ENCODE assay signal across 9 cellular contexts in the genomic region with DNA sequence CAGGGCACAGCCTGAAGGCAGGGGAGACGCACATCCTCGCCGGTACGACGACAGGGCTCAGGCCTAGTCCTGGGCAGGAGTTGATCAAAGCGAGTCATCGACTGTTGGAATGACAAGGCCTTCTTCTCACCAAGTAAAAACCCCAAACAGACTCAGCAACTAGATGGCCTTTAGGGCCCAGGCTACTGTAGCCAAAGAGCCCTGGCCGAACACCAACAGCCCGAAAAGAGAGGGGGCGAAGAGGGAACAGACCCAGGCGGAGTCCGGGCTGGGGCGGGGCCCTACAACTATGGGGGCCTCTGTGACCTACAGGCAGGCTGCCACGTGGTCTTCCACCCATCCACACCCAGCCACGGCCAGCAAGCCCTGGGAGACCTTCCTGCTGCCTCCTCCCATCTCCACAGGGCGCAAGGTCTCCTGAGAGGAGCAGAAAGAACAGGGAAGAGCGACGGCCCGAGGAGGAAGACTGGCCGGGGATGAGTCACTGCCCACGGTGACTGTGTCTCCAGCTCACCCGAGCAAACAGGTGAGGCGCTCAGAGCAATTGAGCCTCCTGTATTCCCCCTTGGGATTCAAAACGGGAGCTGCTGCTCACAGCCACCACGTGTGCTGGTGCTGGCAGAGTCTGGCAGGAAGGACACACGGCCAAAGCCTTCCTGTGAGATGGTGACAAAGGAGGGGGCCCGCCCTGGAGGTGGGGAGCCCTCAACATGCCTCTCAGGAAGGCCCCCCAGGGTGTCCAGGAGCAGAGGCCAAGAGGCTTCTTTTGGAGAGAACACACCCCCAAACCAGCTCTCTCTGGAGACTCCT. TPM values are rescaled to one million over a fixed set of nuclear protein-coding genes. Genes with fewer than 3 reads are reported as not detected.
DNase-seq lines count a peak whose midpoint lies in the region; ATAC-seq and TF ChIP-seq lines count a peak whose summit lies in the region.
"Had no signal": no experiment of that assay in that cellular context is flagged by ENCODE, and none has a peak within 500 bp of the region (broad histone marks: within the 10 kb centered on the region; RNA-seq: fewer than 3 reads in every experiment).

No MANE protein-coding gene starts in this region.

- peaks cover 43 to 52% (median 49%) of the 10 kb centered on the region in 3 donors for H3K4me1 ChIP-seq in skeletal muscle tissue (ENCODE audit: control insufficient read depth in 3 of 3, insufficient read depth in 3 of 3, low read length in 3 of 3)
- H3K4me1 ChIP-seq in MM.1S (ENCODE audit: low read length) = no peaks in the 10 kb centered on the region

- peaks cover 56% of the 10 kb centered on the region for H3K36me3 Mint-ChIP-seq in T-cell

- peak; percentile 37 for DNase-seq in GM20000 (ENCODE audit: low spot score)
- no peak for DNase-seq in T-cell
- peak; percentile 48 for DNase-seq in fibroblast of pulmonary artery (ENCODE audit: low read depth)
- no peak for DNase-seq in COR-L47 (lab: John Stamatoyannopoulos, UW)
- no peak for DNase-seq in NK-92 treated with Interleukin-12 subunit alpha and Interleukin-12 subunit beta, amount 100 ng/mL, for 24 hours (lab: John Stamatoyannopoulos, UW)
- DNase-seq in MM.1S = no peak
- DNase-seq in GM19238 (ENCODE audit: insufficient read length, low spot score) = no peak
- DNase-seq: stimulated activated CD4-positive, alpha-beta T cell treated with anti-CD3 and anti-CD28 coated beads, Interleukin-12 subunit alpha, Interleukin-12 subunit beta, amount 100 ng/mL, for 4 hours had no signal

- H3K9me2 ChIP-seq in MM.1S (replicated peaks; ENCODE audit: insufficient read depth, low read length) = no peaks in the 10 kb centered on the region

- H3K27ac ChIP-seq in skeletal muscle tissue (ENCODE audit: low read depth, low read length) (peak overlapping the region; percentile 72), MM.1S (ENCODE audit: low read length) (no peak overlapping the region)

- no peaks in the 10 kb centered on the region for H4K20me1 ChIP-seq in MM.1S (ENCODE audit: insufficient read depth, low read length)

- no peaks in the 10 kb centered on the region for H3F3A ChIP-seq in MM.1S (ENCODE audit: insufficient read depth, low read length)

- H3K4me3 ChIP-seq in fibroblast of pulmonary artery (replicated peaks; ENCODE audit: low read depth, low read length) = no peak overlapping the region
- H3K4me3 ChIP-seq in skeletal muscle tissue (ENCODE audit: low read length in 3 of 3) = peak overlapping the region in 1 of 3 donors; percentile 6
- H3K4me3 ChIP-seq in MM.1S (ENCODE audit: low read length) = no peak overlapping the region

- H3K4me1 Mint-ChIP-seq in T-cell = peaks cover 21 to 41% (median 40%) of the 10 kb centered on the region in 3 donors

- H3K9me3 Mint-ChIP-seq in T-cell = no peaks in the 10 kb centered on the region

- no peak overlapping the region for H3K4me2 ChIP-seq in MM.1S (ENCODE audit: low read depth, low read length)

- H3K36me3 ChIP-seq in skeletal muscle tissue (ENCODE audit: control insufficient read depth in 3 of 3, insufficient read depth in 3 of 3, low read length in 3 of 3) (peaks cover 73 to 79% (median 79%) of the 10 kb centered on the region in 3 donors), MM.1S (replicated peaks; ENCODE audit: insufficient read depth, low read length) (peaks cover 9% of the 10 kb centered on the region; the same call in 1 of the 2 replicates)

- H3K4me3 Mint-ChIP-seq in T-cell = no peak overlapping the region

- no peaks in the 10 kb centered on the region for H3K27me3 Mint-ChIP-seq in T-cell

- H3K27ac Mint-ChIP-seq in T-cell = peak overlapping the region; percentile 39 to 58

- POLR2A ChIA-PET in T-cell (lab: Charles Lee) = interaction anchor here in 1 of 2 donors (0.7 kb wide), 1 partner anchor 67 kb away, joined by 3 read pairs; no protein-coding TSS in a partner anchor

- CTCF ChIA-PET in T-cell (lab: Charles Lee) = no interaction called here

- H2AFZ ChIP-seq in MM.1S (ENCODE audit: low read length) = no peak overlapping the region

- H3K9me3 ChIP-seq in skeletal muscle tissue (ENCODE audit: control insufficient read depth in 3 of 3, low read length in 3 of 3) (no peaks in the 10 kb centered on the region), MM.1S (replicated peaks; ENCODE audit: insufficient read depth, low read length) (no peaks in the 10 kb centered on the region)

- peaks cover 71% of the 10 kb centered on the region for H3K79me2 ChIP-seq in MM.1S (ENCODE audit: low read length)

- TF ChIP-seq CTCF in GM20000 (IDR thresholded peaks at IDR 0.05; ENCODE audit: extremely low read depth, missing control alignments) (no peak), fibroblast of pulmonary artery (IDR thresholded peaks at IDR 0.05; ENCODE audit: low read length, missing control alignments) (no peak), MM.1S (IDR thresholded peaks at IDR 0.05; ENCODE audit: low read length) (no peak)

- ATAC-seq in T-cell (replicated peaks in 1 of 4) = no peak

- H3K27me3 ChIP-seq in skeletal muscle tissue (ENCODE audit: control insufficient read depth in 3 of 3, insufficient read depth in 3 of 3, low read length in 3 of 3) (no peaks in the 10 kb centered on the region), MM.1S (replicated peaks; ENCODE audit: insufficient read depth, low read length) (no peaks in the 10 kb centered on the region)

- H3K9ac ChIP-seq in skeletal muscle tissue (ENCODE audit: low read depth in 1 of 3, low read length in 3 of 3) (peak overlapping the region; percentile 11 to 66 (median 61)), MM.1S (ENCODE audit: low read length) (no peak overlapping the region)

RNA-seq across cellular contexts. Expression of a gene that starts 17.7 kb away (rescaled TPM):
- total RNA-seq in T-cell = 10 to 100 TPM; 31.9 to 47.3 (median 40.9) TPM
- total RNA-seq in skeletal muscle tissue = 13.0 TPM

RNA-seq across cellular contexts. Expression of a gene that starts 26.9 kb away (rescaled TPM):
- total RNA-seq in T-cell = 100 to 1,000 TPM; 177 to 273 (median 194) TPM
- total RNA-seq in skeletal muscle tissue = 21.4 TPM

RNA-seq across cellular contexts. Expression of a gene that starts 33.9 kb away (rescaled TPM):
- total RNA-seq in T-cell (100 to 1,000 TPM in 3 of 5 donors, 10 to 100 TPM in 2; 86.4 to 127 (median 103) TPM), skeletal muscle tissue (11.5 TPM)

Comparison
In these comparisons a context has a peak if more than half of its experiments do, and no peak if none do; other contexts are left out.
1. DNase-seq: peak in GM20000 (single experiment) and fibroblast of pulmonary artery (single experiment); none in T-cell (0 of 34), COR-L47 (single experiment), NK-92 treated with Interleukin-12 subunit alpha and Interleukin-12 subunit beta, amount 100 ng/mL, for 24 hours (single experiment), MM.1S (single experiment) and GM19238 (single experiment).